2 cellular contexts compared by ENCODE assay signal in the genomic region with DNA sequence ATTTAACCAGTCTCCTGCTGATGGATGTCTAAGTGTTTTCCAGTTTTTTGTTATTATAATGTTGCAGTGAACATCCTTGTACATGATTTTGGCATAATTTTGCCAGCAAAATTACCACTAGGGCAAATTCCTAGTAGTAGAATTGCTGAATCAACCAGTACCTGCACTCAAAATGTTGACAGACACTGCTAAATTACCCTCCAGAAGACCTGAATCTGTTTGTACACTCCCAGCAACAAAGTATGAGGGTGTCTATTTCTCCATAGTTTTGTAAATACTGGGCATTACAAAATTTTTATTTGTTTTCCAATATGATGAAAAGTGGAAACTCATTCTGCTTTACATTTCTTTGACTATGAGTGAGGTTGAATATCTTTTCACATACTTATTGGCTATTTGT.
TF ChIP-seq lines count a peak whose summit lies in the region.

No MANE protein-coding gene starts in this region.

TF ChIP-seq in liver, 16 proteins besides CTCF, POLR2A, EP300 and RAD21:
- TF ChIP-seq TAF1 (conservative IDR thresholded peaks at IDR 0.05): no peak
- TF ChIP-seq, protein P1, sequence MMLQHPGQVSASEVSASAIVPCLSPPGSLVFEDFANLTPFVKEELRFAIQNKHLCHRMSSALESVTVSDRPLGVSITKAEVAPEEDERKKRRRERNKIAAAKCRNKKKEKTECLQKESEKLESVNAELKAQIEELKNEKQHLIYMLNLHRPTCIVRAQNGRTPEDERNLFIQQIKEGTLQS (IDR thresholded peaks at IDR 0.05): no peak
- TF ChIP-seq FOXA2 (IDR thresholded peaks at IDR 0.05): peak; percentile 16
- TF ChIP-seq, protein P2, sequence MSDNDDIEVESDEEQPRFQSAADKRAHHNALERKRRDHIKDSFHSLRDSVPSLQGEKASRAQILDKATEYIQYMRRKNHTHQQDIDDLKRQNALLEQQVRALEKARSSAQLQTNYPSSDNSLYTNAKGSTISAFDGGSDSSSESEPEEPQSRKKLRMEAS (IDR thresholded peaks at IDR 0.05): no peak
- peak; percentile 8 to 32 for TF ChIP-seq RXRA (IDR thresholded peaks at IDR 0.05)
- TF ChIP-seq SP1 (IDR thresholded peaks at IDR 0.05): no peak
- peak in 1 of 2 donors; percentile 32 for TF ChIP-seq HNF4A (conservative IDR thresholded peaks at IDR 0.05)
TF ChIP-seq in liver: peak in this region for 3.

TF ChIP-seq in HepG2, 621 proteins besides CTCF, POLR2A, EP300 and RAD21:
- TF ChIP-seq MAFK (conservative IDR thresholded peaks at IDR 0.05 in 1 of 2, IDR thresholded peaks at IDR 0.05 in 1 of 2; ENCODE audit: low read length in 2 of 2) (peak in 1 of 2 experiments; percentile 12; a peak in 1 of 4 replicates), GTF2F1 (IDR thresholded peaks at IDR 0.05; ENCODE audit: low read length) (no peak)
